Comparison of ENCODE assay signal across 1 cellular context in genomic region chr3:30342319-30343060, GRCh38.
TF ChIP-seq lines count a peak whose summit lies in the region.

No MANE protein-coding gene starts in this region.

TF ChIP-seq in K562, 482 proteins besides CTCF, POLR2A, EP300 and RAD21 (continued from another document):
- TF ChIP-seq CHD7 (IDR thresholded peaks at IDR 0.05; ENCODE audit: low read depth, low read length) (no peak), PRMT5 (CRISPR knock-in tag; IDR thresholded peaks at IDR 0.05) (no peak), ZZZ3 (IDR thresholded peaks at IDR 0.05) (no peak), CEBPZ (IDR thresholded peaks at IDR 0.05; ENCODE audit: borderline replicate concordance, low read depth, low read length) (no peak), ZBTB17 (CRISPR knock-in tag; IDR thresholded peaks at IDR 0.05) (0 out of 2 replicates have a peak, but pooled peaks have one; percentile 26), ZNF165 (CRISPR knock-in tag; IDR thresholded peaks at IDR 0.05; ENCODE audit: borderline replicate concordance) (no peak), ZNF444 (CRISPR knock-in tag; IDR thresholded peaks at IDR 0.05) (no peak)
